In the genomic region with DNA sequence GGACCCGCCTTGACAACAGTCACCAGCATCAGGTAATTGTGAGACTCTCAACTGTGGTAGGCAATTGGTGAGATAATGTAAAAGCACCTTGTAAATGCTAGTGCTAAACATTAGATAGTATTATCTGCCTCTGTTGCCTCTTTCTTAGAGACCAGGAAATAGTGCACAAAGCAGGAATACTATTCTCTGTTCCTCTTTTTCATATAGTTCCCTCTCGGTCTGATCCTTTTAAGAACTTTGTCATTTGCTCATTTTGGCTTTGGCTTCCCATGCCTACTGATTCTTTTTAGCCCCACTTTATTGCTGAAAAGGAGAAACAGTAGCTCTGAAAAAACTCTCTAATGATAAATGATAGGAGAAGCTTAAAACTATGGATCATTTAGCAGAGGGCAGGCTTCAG, we compare ENCODE assay signal across 2 cellular contexts.
A peak's percentile ranks its signal among the peaks of the same experiment; 100 is the strongest.
TF ChIP-seq lines count a peak whose summit lies in the region.

No MANE protein-coding gene starts in this region.

TF ChIP-seq in GM12891, 5 proteins besides CTCF, POLR2A, EP300 and RAD21:
- TF ChIP-seq TAF1 (IDR thresholded peaks at IDR 0.05; ENCODE audit: low read depth, low read length), result no peak
- TF ChIP-seq POU2F2 (IDR thresholded peaks at IDR 0.05; ENCODE audit: low read depth, low read length), result no peak
- peak; percentile 44; the same call in 1 of the 2 replicates for TF ChIP-seq SPI1 (IDR thresholded peaks at IDR 0.05; ENCODE audit: low read depth, low read length)

TF ChIP-seq in GM12878, 131 proteins besides CTCF, POLR2A, EP300 and RAD21:
- no peak for TF ChIP-seq SMAD1 (IDR thresholded peaks at IDR 0.05; ENCODE audit: low read depth, partially characterized antibody)
- no peak for TF ChIP-seq FOXM1 (IDR thresholded peaks at IDR 0.05; ENCODE audit: low read depth, low read length)
- TF ChIP-seq NR2C1 (IDR thresholded peaks at IDR 0.05), result no peak
- no peak for TF ChIP-seq FOS (IDR thresholded peaks at IDR 0.05; ENCODE audit: borderline replicate concordance, extremely low read depth, insufficient read length)
- no peak for TF ChIP-seq RB1 (IDR thresholded peaks at IDR 0.05; ENCODE audit: borderline replicate concordance)
- TF ChIP-seq, protein P1, sequence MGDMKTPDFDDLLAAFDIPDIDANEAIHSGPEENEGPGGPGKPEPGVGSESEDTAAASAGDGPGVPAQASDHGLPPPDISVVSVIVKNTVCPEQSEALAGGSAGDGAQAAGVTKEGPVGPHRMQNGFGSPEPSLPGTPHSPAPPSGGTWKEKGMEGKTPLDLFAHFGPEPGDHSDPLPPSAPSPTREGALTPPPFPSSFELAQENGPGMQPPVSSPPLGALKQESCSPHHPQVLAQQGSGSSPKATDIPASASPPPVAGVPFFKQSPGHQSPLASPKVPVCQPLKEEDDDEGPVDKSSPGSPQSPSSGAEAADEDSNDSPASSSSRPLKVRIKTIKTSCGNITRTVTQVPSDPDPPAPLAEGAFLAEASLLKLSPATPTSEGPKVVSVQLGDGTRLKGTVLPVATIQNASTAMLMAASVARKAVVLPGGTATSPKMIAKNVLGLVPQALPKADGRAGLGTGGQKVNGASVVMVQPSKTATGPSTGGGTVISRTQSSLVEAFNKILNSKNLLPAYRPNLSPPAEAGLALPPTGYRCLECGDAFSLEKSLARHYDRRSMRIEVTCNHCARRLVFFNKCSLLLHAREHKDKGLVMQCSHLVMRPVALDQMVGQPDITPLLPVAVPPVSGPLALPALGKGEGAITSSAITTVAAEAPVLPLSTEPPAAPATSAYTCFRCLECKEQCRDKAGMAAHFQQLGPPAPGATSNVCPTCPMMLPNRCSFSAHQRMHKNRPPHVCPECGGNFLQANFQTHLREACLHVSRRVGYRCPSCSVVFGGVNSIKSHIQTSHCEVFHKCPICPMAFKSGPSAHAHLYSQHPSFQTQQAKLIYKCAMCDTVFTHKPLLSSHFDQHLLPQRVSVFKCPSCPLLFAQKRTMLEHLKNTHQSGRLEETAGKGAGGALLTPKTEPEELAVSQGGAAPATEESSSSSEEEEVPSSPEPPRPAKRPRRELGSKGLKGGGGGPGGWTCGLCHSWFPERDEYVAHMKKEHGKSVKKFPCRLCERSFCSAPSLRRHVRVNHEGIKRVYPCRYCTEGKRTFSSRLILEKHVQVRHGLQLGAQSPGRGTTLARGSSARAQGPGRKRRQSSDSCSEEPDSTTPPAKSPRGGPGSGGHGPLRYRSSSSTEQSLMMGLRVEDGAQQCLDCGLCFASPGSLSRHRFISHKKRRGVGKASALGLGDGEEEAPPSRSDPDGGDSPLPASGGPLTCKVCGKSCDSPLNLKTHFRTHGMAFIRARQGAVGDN (IDR thresholded peaks at IDR 0.05), result no peak
- TF ChIP-seq CREB1 (IDR thresholded peaks at IDR 0.05; ENCODE audit: low read depth), result no peak
- TF ChIP-seq TCF3 (IDR thresholded peaks at IDR 0.05; ENCODE audit: borderline replicate concordance, insufficient read depth, low read depth, low read length), result no peak
- no peak for TF ChIP-seq BRCA1 (IDR thresholded peaks at IDR 0.05; ENCODE audit: low read depth, low read length)
- no peak for TF ChIP-seq MTA3 (IDR thresholded peaks at IDR 0.05; ENCODE audit: borderline replicate concordance, low read length)
